In the genomic region with DNA sequence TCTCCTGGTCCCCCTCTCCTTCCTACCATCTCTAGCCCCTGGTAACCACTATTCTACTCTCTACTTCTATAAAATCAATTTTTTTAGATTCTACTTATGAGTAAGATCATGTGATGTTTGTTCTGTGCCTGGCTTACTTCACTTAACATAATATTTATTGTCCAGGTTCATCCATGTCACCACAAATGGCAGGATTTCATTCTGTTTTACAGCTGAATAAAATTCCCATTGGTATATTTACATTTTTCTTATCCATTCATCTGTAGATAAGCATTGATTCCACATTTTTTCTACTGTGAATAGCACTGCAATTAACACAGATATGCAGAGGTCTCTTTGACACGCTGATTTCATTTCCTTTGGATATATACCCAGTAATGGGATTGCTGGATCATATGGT, we compare ENCODE assay signal across 33 cellular contexts. TPM values are rescaled to one million over a fixed set of nuclear protein-coding genes. Genes with fewer than 3 reads are reported as not detected.
"Had no signal": no experiment of that assay in that cellular context is flagged by ENCODE, and none has a peak within 500 bp of the region (broad histone marks: within the 10 kb centered on the region; RNA-seq: fewer than 3 reads in every experiment).

No MANE protein-coding gene starts in this region.

- H3K4me3 Mint-ChIP-seq: activated CD4-positive, alpha-beta memory T cell treated with anti-CD3 and anti-CD28 coated beads, Interleukin-2, amount 10 ng/mL, durations not matched to agents 7 days and 5 days; activated CD4-positive, alpha-beta T cell treated with anti-CD3 and anti-CD28 coated beads, Interleukin-2, amount 10 ng/mL, durations not matched to agents 7 days and 5 days; activated naive CD8-positive, alpha-beta T cell; activated T-cell treated with anti-CD3 and anti-CD28 coated beads, Interleukin-2, amount 50 U/mL, for 4 hours; naive thymus-derived CD4-positive, alpha-beta T cell; stimulated activated memory B cell treated with anti-CD40 and anti-IgM and Interleukin-4, amounts not matched to agents 10 μg/mL and 1 μg/mL and 100 μg/mL, for 72 hours; stimulated activated naive CD8-positive, alpha-beta T cell treated with anti-CD3 and anti-CD28 coated beads, Interleukin-15, amount 100 ng/mL, for 72 hours; T-helper 1 cell treated with Interleukin-12 subunit alpha and Interleukin-12 subunit beta and Interleukin-4 antibody, amounts not matched to agents 30 μg/mL and 1 μg/mL, for 36 hours had no signal

- H3K4me3 ChIP-seq: colonic mucosa, dorsolateral prefrontal cortex, pancreas, prostate gland, skin epidermis, thyroid gland had no signal

- H3K27me3 ChIP-seq: colonic mucosa, dorsolateral prefrontal cortex, pancreas, thyroid gland had no signal

- H3K36me3 ChIP-seq: colonic mucosa, pancreas, prostate gland, thyroid gland had no signal

- H3K27ac ChIP-seq: colonic mucosa, dorsolateral prefrontal cortex, pancreas, prostate gland, thyroid gland had no signal

- H3K9me3 Mint-ChIP-seq: activated CD4-positive, alpha-beta memory T cell treated with anti-CD3 and anti-CD28 coated beads, Interleukin-2, amount 10 ng/mL, durations not matched to agents 7 days and 5 days; activated CD4-positive, alpha-beta T cell treated with anti-CD3 and anti-CD28 coated beads, Interleukin-2, amount 10 ng/mL, durations not matched to agents 7 days and 5 days; activated T-cell treated with anti-CD3 and anti-CD28 coated beads, Interleukin-2, amount 50 U/mL, for 4 hours; naive thymus-derived CD4-positive, alpha-beta T cell; stimulated activated memory B cell treated with anti-CD40 and anti-IgM and Interleukin-4, amounts not matched to agents 10 μg/mL and 1 μg/mL and 100 μg/mL, for 72 hours; stimulated activated naive CD8-positive, alpha-beta T cell treated with anti-CD3 and anti-CD28 coated beads, Interleukin-15, amount 100 ng/mL, for 72 hours; T-helper 1 cell treated with Interleukin-12 subunit alpha and Interleukin-12 subunit beta and Interleukin-4 antibody, amounts not matched to agents 30 μg/mL and 1 μg/mL, for 36 hours had no signal

- ATAC-seq: activated T-cell treated with anti-CD3 and anti-CD28 coated beads, Interleukin-2, amount 50 U/mL, for 4 hours; left cardiac atrium; naive thymus-derived CD4-positive, alpha-beta T cell; pancreas; sciatic nerve; stimulated activated memory B cell treated with anti-CD40 and anti-IgM and Interleukin-4, amounts not matched to agents 10 μg/mL and 1 μg/mL and 100 μg/mL, for 72 hours; stimulated activated naive CD8-positive, alpha-beta T cell treated with anti-CD3 and anti-CD28 coated beads, Interleukin-15, amount 100 ng/mL, for 72 hours had no signal

- H3K27ac Mint-ChIP-seq: activated CD4-positive, alpha-beta memory T cell treated with anti-CD3 and anti-CD28 coated beads, Interleukin-2, amount 10 ng/mL, durations not matched to agents 7 days and 5 days; activated CD4-positive, alpha-beta T cell treated with anti-CD3 and anti-CD28 coated beads, Interleukin-2, amount 10 ng/mL, durations not matched to agents 7 days and 5 days; activated naive CD8-positive, alpha-beta T cell; stimulated activated memory B cell treated with anti-CD40 and anti-IgM and Interleukin-4, amounts not matched to agents 10 μg/mL and 1 μg/mL and 100 μg/mL, for 72 hours; stimulated activated naive CD8-positive, alpha-beta T cell treated with anti-CD3 and anti-CD28 coated beads, Interleukin-15, amount 100 ng/mL, for 72 hours; T-helper 1 cell treated with Interleukin-12 subunit alpha and Interleukin-12 subunit beta and Interleukin-4 antibody, amounts not matched to agents 30 μg/mL and 1 μg/mL, for 36 hours had no signal

- H3K27me3 Mint-ChIP-seq: activated CD4-positive, alpha-beta memory T cell treated with anti-CD3 and anti-CD28 coated beads, Interleukin-2, amount 10 ng/mL, durations not matched to agents 7 days and 5 days; activated CD4-positive, alpha-beta T cell treated with anti-CD3 and anti-CD28 coated beads, Interleukin-2, amount 10 ng/mL, durations not matched to agents 7 days and 5 days; activated naive CD8-positive, alpha-beta T cell; naive thymus-derived CD4-positive, alpha-beta T cell; stimulated activated memory B cell treated with anti-CD40 and anti-IgM and Interleukin-4, amounts not matched to agents 10 μg/mL and 1 μg/mL and 100 μg/mL, for 72 hours; stimulated activated naive CD8-positive, alpha-beta T cell treated with anti-CD3 and anti-CD28 coated beads, Interleukin-15, amount 100 ng/mL, for 72 hours had no signal

- DNase-seq: activated CD4-positive, alpha-beta memory T cell treated with anti-CD3 and anti-CD28 coated beads, Interleukin-2, amount 10 ng/mL, durations not matched to agents 7 days and 5 days; activated CD4-positive, alpha-beta T cell treated with anti-CD3 and anti-CD28 coated beads for 1 hour; activated CD4-positive, alpha-beta T cell treated with anti-CD3 and anti-CD28 coated beads, Interleukin-2, amount 10 ng/mL, durations not matched to agents 7 days and 5 days; activated CD8-positive, alpha-beta memory T cell treated with anti-CD3 and anti-CD28 coated beads, Interleukin-2, amount 50 U/mL, for 48 hours; activated naive CD4-positive, alpha-beta T cell; activated T-cell treated with anti-CD3 and anti-CD28 coated beads, Interleukin-2, amount 50 U/mL, for 4 hours; anterior cingulate cortex; colonic mucosa; dorsolateral prefrontal cortex; effector memory CD4-positive, alpha-beta T cell; foreskin fibroblast; head of caudate nucleus; hippocampal formation; left cardiac atrium; mammary epithelial cell; midbrain; naive thymus-derived CD4-positive, alpha-beta T cell; pancreas; retina; stimulated activated CD4-positive, alpha-beta T cell treated with anti-CD3 and anti-CD28 coated beads, Interleukin-4, amount 100 ng/mL, for 24 hours; stimulated activated naive CD8-positive, alpha-beta T cell treated with anti-CD3 and anti-CD28 coated beads, Interleukin-15, amount 100 ng/mL, for 72 hours; T-helper 9 cell; thyroid gland had no signal

- H3K4me1 ChIP-seq: colonic mucosa, pancreas, prostate gland had no signal

- H3K9me3 ChIP-seq: colonic mucosa, pancreas, prostate gland, thyroid gland had no signal

RNA-seq across cellular contexts. Expression of a gene that starts 58.6 kb away (rescaled TPM):
- total RNA-seq: activated CD4-positive, alpha-beta memory T cell treated with anti-CD3 and anti-CD28 coated beads, Interleukin-2, amount 10 ng/mL, durations not matched to agents 7 days and 5 days; activated CD4-positive, alpha-beta T cell treated with anti-CD3 and anti-CD28 coated beads, Interleukin-2, amount 10 ng/mL, durations not matched to agents 7 days and 5 days; activated T-cell treated with anti-CD3 and anti-CD28 coated beads, Interleukin-2, amount 50 U/mL, for 4 hours; bronchial epithelial cell; dorsolateral prefrontal cortex; fibroblast of lung; left cardiac atrium; liver; mammary epithelial cell; naive thymus-derived CD4-positive, alpha-beta T cell; pancreas; sciatic nerve; urinary bladder had no signal
